Comparison of ENCODE assay signal across 12 cellular contexts in genomic region chr15:85837011-85837433, GRCh38. TPM values are rescaled to one million over a fixed set of nuclear protein-coding genes. Genes with fewer than 3 reads are reported as not detected.
A peak's percentile ranks its signal among the peaks of the same experiment; 100 is the strongest.
DNase-seq lines count a peak whose midpoint lies in the region; ATAC-seq, FAIRE-seq and TF ChIP-seq lines count a peak whose summit lies in the region.
"Had no signal": no experiment of that assay in that cellular context is flagged by ENCODE, and none has a peak within 500 bp of the region (broad histone marks: within the 10 kb centered on the region; RNA-seq: fewer than 3 reads in every experiment).

No MANE protein-coding gene starts in this region.

- H3K9me3 ChIP-seq in Caco-2 (no peaks in the 10 kb centered on the region), Karpas-422 (ENCODE audit: low read length) (no peaks in the 10 kb centered on the region), body of pancreas (no peaks in the 10 kb centered on the region), right lobe of liver (no peaks in the 10 kb centered on the region)
- H3K9me3 ChIP-seq: BE2C had no signal

- H3K4me2 ChIP-seq in Karpas-422 (ENCODE audit: low read depth, low read length, poor library complexity, severe bottlenecking): no peak overlapping the region

- H3K9ac ChIP-seq in Karpas-422 (ENCODE audit: low read length): no peak overlapping the region

- no peak overlapping the region for H3K4me3 ChIP-seq in Caco-2 (ENCODE audit: low read depth, low read length)
- H3K4me3 ChIP-seq in Karpas-422 (ENCODE audit: low read length): no peak overlapping the region
- H3K4me3 ChIP-seq in body of pancreas: no peak overlapping the region
- H3K4me3 ChIP-seq in right lobe of liver: no peak overlapping the region
- H3K4me3 ChIP-seq in H7 (ENCODE audit: insufficient read depth, low read depth, low read length): no peak overlapping the region

- no peaks in the 10 kb centered on the region for H4K20me1 ChIP-seq in Karpas-422 (ENCODE audit: insufficient read depth, low read depth, low read length)

- no peak overlapping the region for H2AFZ ChIP-seq in Karpas-422 (ENCODE audit: low read length)

- H3K36me3 Mint-ChIP-seq in Caco-2 (ENCODE audit: insufficient read depth, unreplicated experiment): no peaks in the 10 kb centered on the region
- H3K36me3 Mint-ChIP-seq: IgD-negative memory B cell had no signal

- ATAC-seq in body of pancreas: peak; percentile 83
- peak in 2 of 4 donors; percentile 52 to 78 for ATAC-seq in right lobe of liver
- ATAC-seq in HG02678 (IDR thresholded peaks at IDR 0.05; ENCODE audit: unreplicated experiment): no peak

- intact Hi-C loops in Caco-2 (cut with micrococcal nuclease; ENCODE audit: unreplicated experiment): loop anchor here (5.0 kb wide), 1 partner anchor 345 kb away; no protein-coding TSS in a partner anchor
- intact Hi-C loops in body of pancreas (cut with DNase I): no loop called here
- intact Hi-C loops in right lobe of liver (cut with DNase I): loop anchor here (5.0 to 10.0 kb wide), 2 partner anchors 82 to 105 kb away; no protein-coding TSS in a partner anchor

- H3K9me2 ChIP-seq in Karpas-422 (replicated peaks; ENCODE audit: insufficient read depth, low read length): no peaks in the 10 kb centered on the region

- H3K79me2 ChIP-seq in Karpas-422 (ENCODE audit: low read length): no peaks in the 10 kb centered on the region

- FAIRE-seq in D721Med (lab: Jason Lieb, UNC): no peak

- no TSS peak for BruUV-seq in Caco-2 (replicated peaks; lab: Mats Ljungman, UMichigan)

- H3K27ac ChIP-seq in Karpas-422 (ENCODE audit: low read length) (no peak overlapping the region), body of pancreas (peak overlapping the region; percentile 67 to 86 (median 72)), right lobe of liver (peak overlapping the region in 1 of 3 donors; percentile 31)
- H3K27ac ChIP-seq: brain microvascular endothelial cell had no signal

- H3K27me3 Mint-ChIP-seq in Caco-2 (ENCODE audit: insufficient read depth, unreplicated experiment): no peaks in the 10 kb centered on the region

- H3K36me3 ChIP-seq in Caco-2 (ENCODE audit: control insufficient read depth, insufficient read depth, low read length) (no peaks in the 10 kb centered on the region), Karpas-422 (ENCODE audit: insufficient read depth, low read length) (no peaks in the 10 kb centered on the region), body of pancreas (replicated peaks in 1 of 2; ENCODE audit: insufficient read depth in 1 of 2, low read depth in 2 of 2) (no peaks in the 10 kb centered on the region), right lobe of liver (no peaks in the 10 kb centered on the region), H7 (replicated peaks; ENCODE audit: control insufficient read depth, insufficient read depth, low read length) (no peaks in the 10 kb centered on the region)
- H3K36me3 ChIP-seq: BE2C, brain microvascular endothelial cell had no signal

- 23 to 36% methylated on average over 5 to 6 of the region's 6 CpGs for WGBS in body of pancreas, 2 donors
- 26% methylated on average over 5 of the region's 6 CpGs for WGBS in right lobe of liver (ENCODE audit: insufficient coverage, low coverage, low lambda C conversion rate, missing lambda C conversion rate)

- peak in 1 of 2 experiments; percentile 34 for DNase-seq in Caco-2
- peak; percentile 31 for DNase-seq in Karpas-422
- DNase-seq in body of pancreas: peak; percentile 59 to 83 (median 77)
- peak in 1 of 3 donors; percentile 48 for DNase-seq in right lobe of liver
- no peak for DNase-seq in D721Med (ENCODE audit: insufficient read length, low spot score)
- no peak for DNase-seq in RKO (ENCODE audit: low spot score)
- DNase-seq in H7: no peak
- DNase-seq: activated T-cell treated with anti-CD3 and anti-CD28 coated beads, Interleukin-2, amount 50 U/mL, for 48 hours; BE2C; brain microvascular endothelial cell had no signal

- TF ChIP-seq CTCF in Caco-2 (IDR thresholded peaks at IDR 0.05; ENCODE audit: insufficient read depth in 1 of 2, low read depth in 1 of 2, low read length in 1 of 2, severe bottlenecking in 1 of 2, unreplicated experiment in 1 of 2) (no peak), body of pancreas (IDR thresholded peaks at IDR 0.05) (no peak), right lobe of liver (IDR thresholded peaks at IDR 0.05) (no peak), D721Med (IDR thresholded peaks at IDR 0.05; ENCODE audit: insufficient read depth, missing control alignments) (no peak)

- peak in 2 of 3 donors; percentile 26 to 33 for TF ChIP-seq POLR2A in body of pancreas (IDR thresholded peaks at IDR 0.05)
- TF ChIP-seq POLR2A in right lobe of liver (IDR thresholded peaks at IDR 0.05): peak; percentile 23

- POLR2A ChIA-PET in Caco-2 (lab: Charles Lee): no interaction called here

- no peak overlapping the region for H3K4me3 Mint-ChIP-seq in Caco-2 (ENCODE audit: unreplicated experiment)
- H3K4me3 Mint-ChIP-seq: IgD-negative memory B cell had no signal

- peak overlapping the region; percentile 79 for H3K27ac Mint-ChIP-seq in Caco-2 (ENCODE audit: unreplicated experiment)
- H3K27ac Mint-ChIP-seq: IgD-negative memory B cell had no signal

- H3K4me1 ChIP-seq in Caco-2 (peaks cover 30% of the 10 kb centered on the region), Karpas-422 (ENCODE audit: low read length) (peaks cover 10% of the 10 kb centered on the region), body of pancreas (peaks cover 24% of the 10 kb centered on the region), right lobe of liver (peaks cover 0 to 7% (median 0%) of the 10 kb centered on the region in 4 donors)
- H3K4me1 ChIP-seq: BE2C had no signal

- CTCF ChIA-PET in Caco-2 (lab: Charles Lee): interaction anchor here (0.6 to 1.4 kb wide), 2 partner anchors 11 to 81 kb away, joined by 3 to 4 read pairs; no protein-coding TSS in a partner anchor

- H3K9me3 Mint-ChIP-seq in Caco-2 (ENCODE audit: unreplicated experiment): no peaks in the 10 kb centered on the region
- H3K9me3 Mint-ChIP-seq: IgD-negative memory B cell had no signal

- peaks cover 34% of the 10 kb centered on the region for H3K4me1 Mint-ChIP-seq in Caco-2 (ENCODE audit: low read depth, unreplicated experiment)
- H3K4me1 Mint-ChIP-seq: IgD-negative memory B cell had no signal

- H3K27me3 ChIP-seq in Caco-2 (replicated peaks; ENCODE audit: control insufficient read depth, insufficient read depth, low read length): no peaks in the 10 kb centered on the region
- no peaks in the 10 kb centered on the region for H3K27me3 ChIP-seq in Karpas-422 (ENCODE audit: low read length)
- no peaks in the 10 kb centered on the region for H3K27me3 ChIP-seq in body of pancreas
- H3K27me3 ChIP-seq in right lobe of liver: no peaks in the 10 kb centered on the region
- H3K27me3 ChIP-seq in H7 (ENCODE audit: control insufficient read depth, insufficient read depth, low read length): peaks cover 2% of the 10 kb centered on the region; the same call in 1 of the 2 replicates
- H3K27me3 ChIP-seq: BE2C, brain microvascular endothelial cell had no signal

RNA-seq across cellular contexts. Expression of gene KLHL25, which starts 42.3 kb away (rescaled TPM):
- total RNA-seq in Caco-2 (2022): 15.4 and 16.0 TPM in 2 replicates
- total RNA-seq in Karpas-422 (2014; rRNA removed; shearing (Covaris generic); ENCODE audit: low replicate concordance): 1.5 and 3.3 TPM in 2 replicates
- 1 to 10 TPM; 1.3 to 7.6 TPM for total RNA-seq in body of pancreas
- 10 to 100 TPM in 3 of 6 experiments, 1 to 10 TPM in 3; 5.8 to 21.7 (median 13.4) TPM for total RNA-seq in right lobe of liver
- 15.8 and 20.8 TPM in 2 replicates for total RNA-seq in H7 (2014; rRNA removed; shearing (Covaris generic))

Comparison
In these comparisons a context has a peak if more than half of its experiments do, and no peak if none do; other contexts are left out.
1. DNase-seq: peak in Karpas-422 (single experiment) and body of pancreas (4 of 4); none in D721Med (single experiment), RKO (single experiment) and H7 (single experiment).